ENCODE assay signal across 8 cellular contexts in the genomic region with DNA sequence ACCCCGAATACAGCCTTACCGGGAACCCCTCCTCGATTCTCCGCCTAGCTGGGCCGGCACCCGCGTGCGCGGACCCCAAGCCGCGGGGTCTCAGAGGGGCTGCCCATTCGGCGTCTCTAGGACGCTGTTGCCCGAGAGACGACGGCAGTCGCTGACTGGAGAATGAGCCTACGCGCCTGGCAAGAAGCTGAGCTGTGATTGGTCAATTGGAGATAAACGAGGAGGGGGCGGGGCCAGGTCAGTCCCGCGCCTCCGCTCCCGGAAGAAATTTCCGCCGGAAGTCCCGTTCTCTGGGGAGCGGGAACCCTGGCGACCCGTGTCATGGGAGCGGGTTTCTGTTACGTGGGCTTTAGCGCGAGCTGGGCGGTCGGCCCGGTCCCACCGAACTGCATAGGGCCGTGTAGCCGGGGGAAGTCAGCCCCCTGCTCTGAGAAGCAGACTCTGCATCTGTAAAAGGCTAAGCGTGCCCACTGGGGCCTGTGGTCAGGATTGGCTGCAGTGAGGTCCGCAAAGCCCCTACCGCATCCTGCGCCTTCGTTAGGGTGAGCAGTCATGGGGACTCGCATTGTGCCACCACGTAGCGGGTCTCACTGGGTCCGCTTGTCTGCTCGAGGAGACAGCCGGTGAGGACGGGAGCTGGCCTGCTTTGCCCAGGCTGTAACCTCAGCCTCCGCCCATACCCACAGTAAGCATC. TPM values are rescaled to one million over a fixed set of nuclear protein-coding genes. Genes with fewer than 3 reads are reported as not detected.
DNase-seq lines count a peak whose midpoint lies in the region; ATAC-seq and TF ChIP-seq lines count a peak whose summit lies in the region.

A gene with protein sequence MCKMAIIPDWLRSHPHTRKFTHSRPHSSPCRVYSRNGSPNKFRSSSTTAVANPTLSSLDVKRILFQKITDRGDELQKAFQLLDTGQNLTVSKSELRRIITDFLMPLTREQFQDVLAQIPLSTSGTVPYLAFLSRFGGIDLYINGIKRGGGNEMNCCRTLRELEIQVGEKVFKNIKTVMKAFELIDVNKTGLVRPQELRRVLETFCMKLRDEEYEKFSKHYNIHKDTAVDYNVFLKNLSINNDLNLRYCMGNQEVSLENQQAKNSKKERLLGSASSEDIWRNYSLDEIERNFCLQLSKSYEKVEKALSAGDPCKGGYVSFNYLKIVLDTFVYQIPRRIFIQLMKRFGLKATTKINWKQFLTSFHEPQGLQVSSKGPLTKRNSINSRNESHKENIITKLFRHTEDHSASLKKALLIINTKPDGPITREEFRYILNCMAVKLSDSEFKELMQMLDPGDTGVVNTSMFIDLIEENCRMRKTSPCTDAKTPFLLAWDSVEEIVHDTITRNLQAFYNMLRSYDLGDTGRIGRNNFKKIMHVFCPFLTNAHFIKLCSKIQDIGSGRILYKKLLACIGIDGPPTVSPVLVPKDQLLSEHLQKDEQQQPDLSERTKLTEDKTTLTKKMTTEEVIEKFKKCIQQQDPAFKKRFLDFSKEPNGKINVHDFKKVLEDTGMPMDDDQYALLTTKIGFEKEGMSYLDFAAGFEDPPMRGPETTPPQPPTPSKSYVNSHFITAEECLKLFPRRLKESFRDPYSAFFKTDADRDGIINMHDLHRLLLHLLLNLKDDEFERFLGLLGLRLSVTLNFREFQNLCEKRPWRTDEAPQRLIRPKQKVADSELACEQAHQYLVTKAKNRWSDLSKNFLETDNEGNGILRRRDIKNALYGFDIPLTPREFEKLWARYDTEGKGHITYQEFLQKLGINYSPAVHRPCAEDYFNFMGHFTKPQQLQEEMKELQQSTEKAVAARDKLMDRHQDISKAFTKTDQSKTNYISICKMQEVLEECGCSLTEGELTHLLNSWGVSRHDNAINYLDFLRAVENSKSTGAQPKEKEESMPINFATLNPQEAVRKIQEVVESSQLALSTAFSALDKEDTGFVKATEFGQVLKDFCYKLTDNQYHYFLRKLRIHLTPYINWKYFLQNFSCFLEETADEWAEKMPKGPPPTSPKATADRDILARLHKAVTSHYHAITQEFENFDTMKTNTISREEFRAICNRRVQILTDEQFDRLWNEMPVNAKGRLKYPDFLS (N-terminal part only) (minus strand): TSS at position 157 of the 694 bp plus-strand sequence. CDS start 29,987 bp downstream, outside the sequence.

- H3K9me3 ChIP-seq in prostate gland, result no peaks in the 10 kb centered on the region

- H3K27ac ChIP-seq in prostate gland, result peak within 1 kb of the TSS; percentile 59 to 70

- H3K27me3 ChIP-seq in GM06990 (replicated peaks; ENCODE audit: control insufficient read depth, insufficient read depth, low read length) (no peaks in the 10 kb centered on the region), prostate gland (replicated peaks; ENCODE audit: insufficient read depth) (no peaks in the 10 kb centered on the region)

- TF ChIP-seq CTCF in GM06990 (IDR thresholded peaks at IDR 0.05; ENCODE audit: insufficient read depth, low read length, poor library complexity, severe bottlenecking) (no peak), prostate gland (IDR thresholded peaks at IDR 0.05) (no peak)

- intact Hi-C loops in left ventricle myocardium superior (cut with micrococcal nuclease) (no loop called here), prostate gland (cut with DNase I) (no loop called here)

- ATAC-seq in HG02623 (IDR thresholded peaks at IDR 0.05; ENCODE audit: unreplicated experiment) (peak; percentile 86), left ventricle myocardium superior (peak; percentile 99)

- WGBS in prostate gland, result under 1% methylated on average over 55 of the region's 55 CpGs

- no peaks in the 10 kb centered on the region for H3K36me3 ChIP-seq in GM06990 (ENCODE audit: control insufficient read depth, insufficient read depth, low read length)
- no peaks in the 10 kb centered on the region for H3K36me3 ChIP-seq in prostate gland

- DNase-seq in GM06990 (ENCODE audit: extremely low read depth, insufficient read length) (peak; percentile 89), NCI-H146 (lab: John Stamatoyannopoulos, UW) (peak; percentile 90), T-helper 1 cell (peak; percentile 78 to 90 (median 85)), amygdala (lab: John Stamatoyannopoulos, UW) (peak; percentile 53 to 95 (median 86)), left ventricle myocardium superior (peak; percentile 92), prostate gland (ENCODE audit: low spot score) (peak; percentile 93), ureter (ENCODE audit: low spot score) (peak; percentile 95)

- no peak for TF ChIP-seq POLR2A in prostate gland (IDR thresholded peaks at IDR 0.05)

- peak within 1 kb of the TSS; percentile 81 for H3K4me3 ChIP-seq in GM06990 (replicated peaks; ENCODE audit: low read depth, low read length)
- peak within 1 kb of the TSS; percentile 86 to 88 for H3K4me3 ChIP-seq in prostate gland

- H3K4me1 ChIP-seq in prostate gland (replicated peaks), result no peaks in the 10 kb centered on the region

RNA-seq across cellular contexts. Expression of the gene that starts here (rescaled TPM):
- 1.5 TPM for total RNA-seq in left ventricle myocardium superior
- 10 to 100 TPM in 1 of 2 donors, 1 to 10 TPM in 1; 3.3 to 10.5 TPM for total RNA-seq in prostate gland
- total RNA-seq in ureter, result 8.8 TPM

Comparison
In these comparisons a context has a peak if more than half of its experiments do, and no peak if none do; other contexts are left out.
1. Peak in every context shown above with its lines: DNase-seq, ATAC-seq, H3K4me3 ChIP-seq and H3K27ac ChIP-seq.